Comparison of ENCODE assay signal across 8 cellular contexts in the genomic region with DNA sequence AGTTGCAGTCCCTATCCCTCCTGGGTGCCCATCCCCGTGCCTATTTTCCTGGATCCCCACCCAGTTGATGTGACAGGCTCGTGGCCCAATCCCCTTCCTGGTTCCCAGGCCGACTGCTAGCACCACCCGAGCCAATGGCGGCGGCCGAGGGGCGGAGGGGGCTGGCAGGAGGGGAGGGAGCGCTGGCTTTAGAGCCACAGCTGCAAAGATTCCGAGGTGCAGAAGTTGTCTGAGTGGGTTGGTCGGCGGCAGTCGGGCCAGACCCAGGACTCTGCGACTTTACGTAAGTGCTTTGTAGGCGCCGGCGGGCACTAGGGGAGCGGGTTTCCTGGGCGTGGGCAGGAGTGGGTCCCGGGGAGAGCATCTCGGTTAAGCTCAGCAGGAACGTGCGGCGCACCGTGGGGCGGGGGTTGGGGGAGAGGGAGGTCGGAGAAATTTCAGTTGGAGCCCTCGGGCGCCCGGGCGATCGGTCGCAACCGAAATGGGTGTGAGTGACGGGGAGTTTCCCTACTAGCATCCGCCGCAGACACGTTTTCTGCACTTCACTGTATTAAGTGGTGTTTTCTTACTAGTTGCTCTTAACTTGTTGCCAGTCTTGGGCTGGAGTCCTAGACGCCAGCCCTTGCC. TPM values are rescaled to one million over a fixed set of nuclear protein-coding genes. Genes with fewer than 3 reads are reported as not detected.
A peak's percentile ranks its signal among the peaks of the same experiment; 100 is the strongest.
DNase-seq lines count a peak whose midpoint lies in the region; ATAC-seq lines count a peak whose summit lies in the region.

A gene with protein sequence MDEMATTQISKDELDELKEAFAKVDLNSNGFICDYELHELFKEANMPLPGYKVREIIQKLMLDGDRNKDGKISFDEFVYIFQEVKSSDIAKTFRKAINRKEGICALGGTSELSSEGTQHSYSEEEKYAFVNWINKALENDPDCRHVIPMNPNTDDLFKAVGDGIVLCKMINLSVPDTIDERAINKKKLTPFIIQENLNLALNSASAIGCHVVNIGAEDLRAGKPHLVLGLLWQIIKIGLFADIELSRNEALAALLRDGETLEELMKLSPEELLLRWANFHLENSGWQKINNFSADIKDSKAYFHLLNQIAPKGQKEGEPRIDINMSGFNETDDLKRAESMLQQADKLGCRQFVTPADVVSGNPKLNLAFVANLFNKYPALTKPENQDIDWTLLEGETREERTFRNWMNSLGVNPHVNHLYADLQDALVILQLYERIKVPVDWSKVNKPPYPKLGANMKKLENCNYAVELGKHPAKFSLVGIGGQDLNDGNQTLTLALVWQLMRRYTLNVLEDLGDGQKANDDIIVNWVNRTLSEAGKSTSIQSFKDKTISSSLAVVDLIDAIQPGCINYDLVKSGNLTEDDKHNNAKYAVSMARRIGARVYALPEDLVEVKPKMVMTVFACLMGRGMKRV (plus strand): TSS at position 197 of the 627 bp plus-strand sequence. CDS start 49,077 bp downstream, outside the sequence.

- H3K4me1 ChIP-seq in adipocyte (ENCODE audit: control insufficient read depth, insufficient read depth, low read length), result peaks cover 19% of the 10 kb centered on the region
- peaks cover 0 to 4% of the 10 kb centered on the region in 2 donors for H3K4me1 ChIP-seq in neuronal stem cell (ENCODE audit: control insufficient read depth in 2 of 2, insufficient read depth in 1 of 2, low read depth in 1 of 2, low read length in 2 of 2)

- H3K4me3 ChIP-seq in H7 (ENCODE audit: insufficient read depth, low read depth, low read length) (peak within 1 kb of the TSS; percentile 90), adipocyte (ENCODE audit: low read length) (peak within 1 kb of the TSS; percentile 87), neuronal stem cell (ENCODE audit: low read length in 2 of 2) (peak within 1 kb of the TSS; percentile 64 to 90)

- DNase-seq in ELF-1 (ENCODE audit: low read depth, low spot score) (peak; percentile 95), H7 (peak; percentile 96), NCI-H2081 treated with DMSO at 0.1 percent for 48 hours (lab: John Stamatoyannopoulos, UW) (peak; percentile 66), adipocyte (ENCODE audit: low read depth) (peak; percentile 86), Right ventricle myocardium inferior (ENCODE audit: missing footprints) (peak; percentile 93), neuronal stem cell (ENCODE audit: low spot score) (peak; percentile 52), T-helper 9 cell (no peak)

- no peak within 1 kb of the TSS for H2BK15ac ChIP-seq in neuronal stem cell (ENCODE audit: low read length)

- no peaks in the 10 kb centered on the region for H3K27me3 ChIP-seq in H7 (ENCODE audit: control insufficient read depth, insufficient read depth, low read length)
- H3K27me3 ChIP-seq in adipocyte (replicated peaks; ENCODE audit: control insufficient read depth, insufficient read depth, low read length), result peaks cover 10% of the 10 kb centered on the region
- H3K27me3 ChIP-seq in neuronal stem cell (ENCODE audit: control insufficient read depth in 3 of 3, insufficient read depth in 3 of 3, low read depth in 1 of 3, low read length in 3 of 3), result peaks cover 0 to 14% (median 0%) of the 10 kb centered on the region in 3 experiments

- peak within 1 kb of the TSS; percentile 80 for H3K18ac ChIP-seq in neuronal stem cell (ENCODE audit: low read length)

- H2BK12ac ChIP-seq in neuronal stem cell (ENCODE audit: low read length), result no peak within 1 kb of the TSS

- peak within 1 kb of the TSS; percentile 78 for H3K4me2 ChIP-seq in neuronal stem cell (ENCODE audit: insufficient read depth, low read length, poor library complexity, severe bottlenecking)

- H3K14ac ChIP-seq in neuronal stem cell (ENCODE audit: low read length), result no peak within 1 kb of the TSS

- no peak within 1 kb of the TSS for H3K23ac ChIP-seq in neuronal stem cell (ENCODE audit: low read depth, low read length, poor library complexity)

- H2BK120ac ChIP-seq in neuronal stem cell (ENCODE audit: low read depth, low read length), result no peak within 1 kb of the TSS

- H3K36me3 ChIP-seq in H7 (replicated peaks; ENCODE audit: control insufficient read depth, insufficient read depth, low read length) (no peaks in the 10 kb centered on the region), adipocyte (ENCODE audit: control insufficient read depth, insufficient read depth, low read length, severe bottlenecking) (no peaks in the 10 kb centered on the region), neuronal stem cell (replicated peaks in 1 of 2; ENCODE audit: control insufficient read depth in 2 of 2, insufficient read depth in 2 of 2, low read length in 2 of 2) (no peaks in the 10 kb centered on the region)

- H2BK5ac ChIP-seq in neuronal stem cell (ENCODE audit: low read length), result no peak within 1 kb of the TSS

- no peak within 1 kb of the TSS for H3K4ac ChIP-seq in neuronal stem cell (ENCODE audit: low read length)

- H3K9ac ChIP-seq in adipocyte (ENCODE audit: low read length), result peak within 1 kb of the TSS; percentile 90
- no peak within 1 kb of the TSS for H3K9ac ChIP-seq in neuronal stem cell (ENCODE audit: low read depth, low read length, poor library complexity)

- H2AK5ac ChIP-seq in neuronal stem cell (ENCODE audit: low read depth, low read length), result no peak within 1 kb of the TSS

- intact Hi-C loops in Right ventricle myocardium inferior (cut with DNase I), result loop anchor here (5.0 to 10.0 kb wide), 4 partner anchors 66 to 219 kb away; no protein-coding TSS in a partner anchor

- H4K91ac ChIP-seq in neuronal stem cell (ENCODE audit: low read depth, low read length, poor library complexity), result no peak within 1 kb of the TSS

- H3K27ac ChIP-seq in neuronal stem cell (replicated peaks; ENCODE audit: low read length), result no peak within 1 kb of the TSS

- H3K79me1 ChIP-seq in neuronal stem cell (ENCODE audit: low read depth, low read length), result no peaks in the 10 kb centered on the region

- no peaks in the 10 kb centered on the region for H3K9me3 ChIP-seq in adipocyte (ENCODE audit: control insufficient read depth, low read length)
- H3K9me3 ChIP-seq in neuronal stem cell (replicated peaks in 1 of 2; ENCODE audit: control insufficient read depth in 2 of 2, insufficient read depth in 1 of 2, low read depth in 1 of 2, low read length in 2 of 2), result no peaks in the 10 kb centered on the region

- H2AFZ ChIP-seq in neuronal stem cell (ENCODE audit: low read length), result peak within 1 kb of the TSS; percentile 91

- no peak within 1 kb of the TSS for H4K8ac ChIP-seq in neuronal stem cell (ENCODE audit: low read depth, low read length)

- ATAC-seq in Right ventricle myocardium inferior (peak; percentile 92), HG02588 (IDR thresholded peaks at IDR 0.05; ENCODE audit: unreplicated experiment) (no peak)

- WGBS in neuronal stem cell (ENCODE audit: extremely low coverage in 2 of 2, insufficient read length in 2 of 2, insufficient replicate concordance in 1 of 2), 2 donors, result no CpG with 5 or more reads among the region's 40 CpGs

RNA-seq across cellular contexts. Expression of the gene that starts here (rescaled TPM):
- 285 and 367 TPM in 2 replicates for total RNA-seq in H7 (2014; rRNA removed; shearing (Covaris generic))
- total RNA-seq in Right ventricle myocardium inferior, result 44.7 TPM
- 22.6 TPM for polyA plus RNA-seq in neuronal stem cell (2013, experiment 1 of 2)
- polyA plus RNA-seq in neuronal stem cell (2013, experiment 2 of 2), result 23.6 TPM
